1 cellular context compared by ENCODE assay signal in the genomic region with DNA sequence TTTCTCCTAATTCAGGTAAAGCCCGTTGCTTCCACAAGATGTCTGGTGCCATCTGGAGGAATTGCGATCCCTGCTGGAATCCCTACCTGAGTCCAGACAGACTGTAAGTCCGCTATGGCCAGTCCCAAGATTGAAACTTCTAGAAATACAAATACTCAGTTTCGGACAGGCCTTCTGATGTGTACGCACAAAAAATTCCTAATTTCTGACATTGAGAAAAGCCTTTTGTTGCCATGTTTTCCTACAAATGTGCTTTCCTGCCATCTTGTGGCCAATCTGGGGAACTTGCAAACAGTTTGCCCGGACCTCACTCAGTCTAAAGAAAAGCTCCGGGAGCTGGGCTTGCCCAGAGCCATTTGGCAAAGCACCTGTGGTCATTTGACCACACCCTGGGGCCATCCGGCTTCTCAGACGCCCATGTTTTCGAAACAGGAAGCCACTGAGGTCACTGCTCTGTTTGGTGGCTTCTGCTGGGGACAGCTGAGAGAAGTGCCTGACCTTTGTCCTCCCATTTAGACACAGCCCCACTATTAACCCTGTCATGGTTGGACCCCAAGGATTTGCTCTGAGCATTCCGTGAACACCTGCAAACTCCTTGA.
TF ChIP-seq lines count a peak whose summit lies in the region.

No MANE protein-coding gene starts in this region.

TF ChIP-seq in GM12878, 131 proteins besides CTCF, POLR2A, EP300 and RAD21 (continued from another document):
- no peak for TF ChIP-seq NRF1 (conservative IDR thresholded peaks at IDR 0.05; ENCODE audit: low read depth, low read length)
- peak; percentile 51; the same call in 1 of the 2 replicates for TF ChIP-seq NR2F1 (conservative IDR thresholded peaks at IDR 0.05)
